27 cellular contexts compared by ENCODE assay signal in the genomic region with DNA sequence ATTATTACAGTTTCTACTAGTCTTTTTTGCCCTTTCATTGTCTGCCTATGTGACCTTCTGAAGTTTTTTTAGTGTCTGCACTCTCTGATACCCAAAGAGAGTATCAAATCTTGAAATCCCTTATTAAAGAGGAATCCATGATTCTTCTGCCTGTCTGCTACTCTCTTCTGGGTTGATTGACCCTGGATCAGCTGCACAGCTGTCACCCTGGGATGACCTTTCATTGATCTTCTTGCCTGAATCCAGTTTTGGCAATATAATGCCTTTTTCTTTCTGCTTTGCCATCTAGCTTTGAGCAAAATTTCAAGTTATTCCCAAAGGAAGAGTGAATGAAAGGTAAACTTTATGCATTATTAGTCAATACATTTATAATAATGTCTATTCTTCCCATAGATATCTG. TPM values are rescaled to one million over a fixed set of nuclear protein-coding genes. Genes with fewer than 3 reads are reported as not detected.
"Had no signal": no experiment of that assay in that cellular context is flagged by ENCODE, and none has a peak within 500 bp of the region (broad histone marks: within the 10 kb centered on the region; RNA-seq: fewer than 3 reads in every experiment).

No MANE protein-coding gene starts in this region.

- H3K9me3 ChIP-seq: colonic mucosa, esophagus squamous epithelium, gastrocnemius medialis had no signal

- H3K4me3 Mint-ChIP-seq: dendritic cell treated with granulocyte-macrophage colony-stimulating factor and Interleukin-4, amounts not matched to agents 40 ng/mL and 50 ng/mL, for 4 days; effector memory CD8-positive, alpha-beta T cell; endodermal cell had no signal

- FAIRE-seq: colon, endometrium, endothelial cell of umbilical vein had no signal

- ATAC-seq: effector memory CD8-positive, alpha-beta T cell; esophagus mucosa; foreskin keratinocyte; gastrocnemius medialis; gastroesophageal sphincter; heart left ventricle; heart right ventricle had no signal

- H3K4me1 Mint-ChIP-seq: endodermal cell had no signal

- H3K27ac Mint-ChIP-seq: dendritic cell treated with granulocyte-macrophage colony-stimulating factor and Interleukin-4, amounts not matched to agents 40 ng/mL and 50 ng/mL, for 4 days; effector memory CD8-positive, alpha-beta T cell; endodermal cell had no signal

- H3K27ac ChIP-seq: colonic mucosa, coronary artery, dorsolateral prefrontal cortex, epithelial cell of prostate, esophagus muscularis mucosa, esophagus squamous epithelium, foreskin keratinocyte, gastrocnemius medialis, gastroesophageal sphincter, heart left ventricle, heart right ventricle had no signal

- H3K4me3 ChIP-seq: colonic mucosa, coronary artery, dorsolateral prefrontal cortex, esophagus muscularis mucosa, esophagus squamous epithelium, gastrocnemius medialis, gastroesophageal sphincter, heart left ventricle, heart right ventricle had no signal

- H3K36me3 ChIP-seq: colonic mucosa, esophagus muscularis mucosa, esophagus squamous epithelium, gastrocnemius medialis, gastroesophageal sphincter, heart left ventricle, heart right ventricle had no signal

- H3K4me1 ChIP-seq: colonic mucosa, esophagus muscularis mucosa, esophagus squamous epithelium, foreskin keratinocyte, gastrocnemius medialis, gastroesophageal sphincter had no signal

- H3K27me3 ChIP-seq: colonic mucosa, dorsolateral prefrontal cortex, esophagus muscularis mucosa, esophagus squamous epithelium, gastrocnemius medialis, gastroesophageal sphincter, heart left ventricle, heart right ventricle had no signal

- DNase-seq: colonic mucosa; cortex of kidney; dermis blood vessel endothelial cell; dorsolateral prefrontal cortex; effector CD4-positive, alpha-beta T cell; effector CD8-positive, alpha-beta T cell; effector memory CD4-positive, alpha-beta T cell; effector memory CD8-positive, alpha-beta T cell; endodermal cell; erythroblast; esophagus squamous epithelium; foreskin fibroblast; foreskin keratinocyte; foreskin melanocyte; gastrocnemius medialis; head of caudate nucleus; heart left ventricle; heart right ventricle had no signal

RNA-seq across cellular contexts. Expression of a gene that starts 32.6 kb away (rescaled TPM):
- total RNA-seq: endothelial cell of umbilical vein had no signal
